In the genomic region with DNA sequence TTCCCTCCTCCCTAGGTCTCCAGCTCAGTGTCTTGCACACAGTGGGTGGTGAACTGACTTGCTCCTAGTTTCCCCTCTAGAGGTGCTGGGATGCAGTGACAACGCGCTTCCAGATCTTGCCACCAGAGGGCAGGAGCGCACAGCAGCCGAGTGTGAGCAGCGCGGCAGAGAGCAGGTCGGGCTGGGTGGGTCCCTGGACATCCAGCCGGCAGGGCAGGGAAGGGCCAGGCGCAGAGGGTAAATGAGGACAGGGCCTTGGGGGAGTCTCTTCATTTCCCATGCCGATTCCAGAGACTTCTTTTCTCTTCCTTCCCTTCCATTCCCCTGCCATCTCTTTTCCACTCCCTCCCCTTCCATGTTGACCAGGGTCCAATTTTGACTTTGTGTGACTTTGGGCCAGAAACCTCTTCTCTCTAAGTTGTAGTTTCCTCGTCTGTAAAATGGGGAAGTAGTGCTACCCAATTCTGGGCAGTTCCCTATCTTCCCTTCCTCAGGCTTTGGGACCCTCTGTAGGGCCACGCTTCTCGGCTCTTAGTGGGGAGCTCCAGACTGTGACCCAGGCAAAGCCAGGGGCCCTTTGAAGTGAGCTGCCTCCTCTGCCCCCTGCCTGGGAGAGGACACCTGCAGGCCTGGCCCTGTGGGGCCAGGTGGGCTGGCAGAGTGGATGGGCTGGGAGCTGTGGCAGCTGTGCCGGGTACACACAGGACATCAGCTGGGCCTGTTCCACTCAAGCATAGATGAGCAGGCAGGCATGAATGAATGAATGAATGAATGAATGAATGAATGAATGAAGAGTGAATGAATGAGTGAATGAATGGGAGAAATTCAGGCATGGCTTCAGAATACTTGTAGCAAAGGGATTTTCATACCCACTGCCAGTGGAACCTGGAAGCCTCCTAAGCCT, we compare ENCODE assay signal across 1 cellular context.
TF ChIP-seq lines count a peak whose summit lies in the region.

No MANE protein-coding gene starts in this region.

TF ChIP-seq in HepG2, 621 proteins besides CTCF, POLR2A, EP300 and RAD21 (continued from another document and continues in another):
- TF ChIP-seq, protein P1, sequence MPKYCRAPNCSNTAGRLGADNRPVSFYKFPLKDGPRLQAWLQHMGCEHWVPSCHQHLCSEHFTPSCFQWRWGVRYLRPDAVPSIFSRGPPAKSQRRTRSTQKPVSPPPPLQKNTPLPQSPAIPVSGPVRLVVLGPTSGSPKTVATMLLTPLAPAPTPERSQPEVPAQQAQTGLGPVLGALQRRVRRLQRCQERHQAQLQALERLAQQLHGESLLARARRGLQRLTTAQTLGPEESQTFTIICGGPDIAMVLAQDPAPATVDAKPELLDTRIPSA (CRISPR knock-in tag; IDR thresholded peaks at IDR 0.05; ENCODE audit: borderline replicate concordance) = no peak
- TF ChIP-seq, protein P2, sequence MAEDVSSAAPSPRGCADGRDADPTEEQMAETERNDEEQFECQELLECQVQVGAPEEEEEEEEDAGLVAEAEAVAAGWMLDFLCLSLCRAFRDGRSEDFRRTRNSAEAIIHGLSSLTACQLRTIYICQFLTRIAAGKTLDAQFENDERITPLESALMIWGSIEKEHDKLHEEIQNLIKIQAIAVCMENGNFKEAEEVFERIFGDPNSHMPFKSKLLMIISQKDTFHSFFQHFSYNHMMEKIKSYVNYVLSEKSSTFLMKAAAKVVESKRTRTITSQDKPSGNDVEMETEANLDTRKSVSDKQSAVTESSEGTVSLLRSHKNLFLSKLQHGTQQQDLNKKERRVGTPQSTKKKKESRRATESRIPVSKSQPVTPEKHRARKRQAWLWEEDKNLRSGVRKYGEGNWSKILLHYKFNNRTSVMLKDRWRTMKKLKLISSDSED (CRISPR knock-in tag; IDR thresholded peaks at IDR 0.05) = no peak
- TF ChIP-seq YY1 (IDR thresholded peaks at IDR 0.05; ENCODE audit: insufficient read depth, insufficient replicate concordance, low read depth, low read length) = peak; percentile 44
- peak; percentile 41; the same call in 1 of the 2 replicates for TF ChIP-seq HDAC1 (CRISPR knock-in tag; IDR thresholded peaks at IDR 0.05)
- TF ChIP-seq, protein P3, sequence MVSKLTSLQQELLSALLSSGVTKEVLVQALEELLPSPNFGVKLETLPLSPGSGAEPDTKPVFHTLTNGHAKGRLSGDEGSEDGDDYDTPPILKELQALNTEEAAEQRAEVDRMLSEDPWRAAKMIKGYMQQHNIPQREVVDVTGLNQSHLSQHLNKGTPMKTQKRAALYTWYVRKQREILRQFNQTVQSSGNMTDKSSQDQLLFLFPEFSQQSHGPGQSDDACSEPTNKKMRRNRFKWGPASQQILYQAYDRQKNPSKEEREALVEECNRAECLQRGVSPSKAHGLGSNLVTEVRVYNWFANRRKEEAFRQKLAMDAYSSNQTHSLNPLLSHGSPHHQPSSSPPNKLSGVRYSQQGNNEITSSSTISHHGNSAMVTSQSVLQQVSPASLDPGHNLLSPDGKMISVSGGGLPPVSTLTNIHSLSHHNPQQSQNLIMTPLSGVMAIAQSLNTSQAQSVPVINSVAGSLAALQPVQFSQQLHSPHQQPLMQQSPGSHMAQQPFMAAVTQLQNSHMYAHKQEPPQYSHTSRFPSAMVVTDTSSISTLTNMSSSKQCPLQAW (CRISPR knock-in tag; IDR thresholded peaks at IDR 0.05) = peak; percentile 87
- peak; percentile 90 for TF ChIP-seq KDM2A (CRISPR knock-in tag; IDR thresholded peaks at IDR 0.05; ENCODE audit: borderline replicate concordance, low read depth)
- no peak for TF ChIP-seq YEATS2 (CRISPR knock-in tag; IDR thresholded peaks at IDR 0.05; ENCODE audit: borderline replicate concordance)
- TF ChIP-seq ZFP90 (CRISPR knock-in tag; IDR thresholded peaks at IDR 0.05; ENCODE audit: borderline replicate concordance) = 0 out of 2 replicates have a peak, but pooled peaks have one; percentile 23
- peak; percentile 41; the same call in 1 of the 2 replicates for TF ChIP-seq ZNF776 (CRISPR knock-in tag; IDR thresholded peaks at IDR 0.05)
- peak; percentile 68; the same call in 1 of the 2 replicates for TF ChIP-seq ARID2 (CRISPR knock-in tag; IDR thresholded peaks at IDR 0.05; ENCODE audit: borderline replicate concordance)
- peak; percentile 61 for TF ChIP-seq ZNF350 (CRISPR knock-in tag; IDR thresholded peaks at IDR 0.05; ENCODE audit: borderline replicate concordance, low read depth)
- no peak for TF ChIP-seq AGO2 (optimal IDR thresholded peaks at IDR 0.05; ENCODE audit: low read depth, low read length)
- TF ChIP-seq CCDC6 (CRISPR knock-in tag; IDR thresholded peaks at IDR 0.05) = no peak
- TF ChIP-seq ZNF232 (CRISPR knock-in tag; IDR thresholded peaks at IDR 0.05; ENCODE audit: borderline replicate concordance) = no peak
- TF ChIP-seq TGIF2 (CRISPR knock-in tag; IDR thresholded peaks at IDR 0.05) = peak; percentile 66; the same call in 1 of the 2 replicates
- 0 out of 2 replicates have a peak, but pooled peaks have one; percentile 56 for TF ChIP-seq RNF2 (conservative IDR thresholded peaks at IDR 0.05; ENCODE audit: low read depth)
- TF ChIP-seq SALL1 (CRISPR knock-in tag; IDR thresholded peaks at IDR 0.05) = peak; percentile 66; the same call in 1 of the 2 replicates
- TF ChIP-seq KMT2A (CRISPR knock-in tag; IDR thresholded peaks at IDR 0.05) = peak; percentile 66; the same call in 1 of the 2 replicates
- peak; percentile 96 for TF ChIP-seq RXRB (CRISPR knock-in tag; IDR thresholded peaks at IDR 0.05; ENCODE audit: borderline replicate concordance)
- no peak for TF ChIP-seq AKAP8 (CRISPR knock-in tag; IDR thresholded peaks at IDR 0.05)
- no peak for TF ChIP-seq SMAD9 (CRISPR knock-in tag; IDR thresholded peaks at IDR 0.05)
- no peak for TF ChIP-seq FIP1L1 (IDR thresholded peaks at IDR 0.05; ENCODE audit: borderline replicate concordance, insufficient read depth, low read depth, low read length)
- peak; percentile 35; the same call in 1 of the 2 replicates for TF ChIP-seq PITX1 (CRISPR knock-in tag; IDR thresholded peaks at IDR 0.05)
- TF ChIP-seq STAG1 (CRISPR knock-in tag; IDR thresholded peaks at IDR 0.05) = peak; percentile 94
- peak; percentile 59; the same call in 1 of the 2 replicates for TF ChIP-seq ERF (CRISPR knock-in tag; IDR thresholded peaks at IDR 0.05)
- TF ChIP-seq, protein P4, sequence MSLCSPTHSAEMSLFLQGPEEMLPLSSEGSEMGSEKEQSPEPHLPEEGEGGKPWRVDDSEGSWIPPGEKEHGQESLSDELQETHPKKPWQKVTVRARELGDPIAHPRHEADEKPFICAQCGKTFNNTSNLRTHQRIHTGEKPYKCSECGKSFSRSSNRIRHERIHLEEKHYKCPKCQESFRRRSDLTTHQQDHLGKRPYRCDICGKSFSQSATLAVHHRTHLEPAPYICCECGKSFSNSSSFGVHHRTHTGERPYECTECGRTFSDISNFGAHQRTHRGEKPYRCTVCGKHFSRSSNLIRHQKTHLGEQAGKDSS (CRISPR knock-in tag; IDR thresholded peaks at IDR 0.05; ENCODE audit: borderline replicate concordance, low read depth) = peak; percentile 85; the same call in 1 of the 2 replicates
- peak; percentile 75 for TF ChIP-seq ZNF781 (CRISPR knock-in tag; IDR thresholded peaks at IDR 0.05; ENCODE audit: borderline replicate concordance, not compliant biosample characterization)
- TF ChIP-seq TBX2 (CRISPR knock-in tag; IDR thresholded peaks at IDR 0.05; ENCODE audit: borderline replicate concordance) = no peak
- TF ChIP-seq ZNF569 (CRISPR knock-in tag; IDR thresholded peaks at IDR 0.05; ENCODE audit: borderline replicate concordance) = no peak
- peak; percentile 51; the same call in 1 of the 2 replicates for TF ChIP-seq ZBTB20 (CRISPR knock-in tag; IDR thresholded peaks at IDR 0.05; ENCODE audit: borderline replicate concordance, low read depth)
- TF ChIP-seq ASH2L (IDR thresholded peaks at IDR 0.05; ENCODE audit: insufficient read length, low read depth, low read length) = peak; percentile 22
- TF ChIP-seq, protein P5, sequence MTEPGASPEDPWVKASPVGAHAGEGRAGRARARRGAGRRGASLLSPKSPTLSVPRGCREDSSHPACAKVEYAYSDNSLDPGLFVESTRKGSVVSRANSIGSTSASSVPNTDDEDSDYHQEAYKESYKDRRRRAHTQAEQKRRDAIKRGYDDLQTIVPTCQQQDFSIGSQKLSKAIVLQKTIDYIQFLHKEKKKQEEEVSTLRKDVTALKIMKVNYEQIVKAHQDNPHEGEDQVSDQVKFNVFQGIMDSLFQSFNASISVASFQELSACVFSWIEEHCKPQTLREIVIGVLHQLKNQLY (CRISPR knock-in tag; IDR thresholded peaks at IDR 0.05) = no peak
- TF ChIP-seq, protein P6, sequence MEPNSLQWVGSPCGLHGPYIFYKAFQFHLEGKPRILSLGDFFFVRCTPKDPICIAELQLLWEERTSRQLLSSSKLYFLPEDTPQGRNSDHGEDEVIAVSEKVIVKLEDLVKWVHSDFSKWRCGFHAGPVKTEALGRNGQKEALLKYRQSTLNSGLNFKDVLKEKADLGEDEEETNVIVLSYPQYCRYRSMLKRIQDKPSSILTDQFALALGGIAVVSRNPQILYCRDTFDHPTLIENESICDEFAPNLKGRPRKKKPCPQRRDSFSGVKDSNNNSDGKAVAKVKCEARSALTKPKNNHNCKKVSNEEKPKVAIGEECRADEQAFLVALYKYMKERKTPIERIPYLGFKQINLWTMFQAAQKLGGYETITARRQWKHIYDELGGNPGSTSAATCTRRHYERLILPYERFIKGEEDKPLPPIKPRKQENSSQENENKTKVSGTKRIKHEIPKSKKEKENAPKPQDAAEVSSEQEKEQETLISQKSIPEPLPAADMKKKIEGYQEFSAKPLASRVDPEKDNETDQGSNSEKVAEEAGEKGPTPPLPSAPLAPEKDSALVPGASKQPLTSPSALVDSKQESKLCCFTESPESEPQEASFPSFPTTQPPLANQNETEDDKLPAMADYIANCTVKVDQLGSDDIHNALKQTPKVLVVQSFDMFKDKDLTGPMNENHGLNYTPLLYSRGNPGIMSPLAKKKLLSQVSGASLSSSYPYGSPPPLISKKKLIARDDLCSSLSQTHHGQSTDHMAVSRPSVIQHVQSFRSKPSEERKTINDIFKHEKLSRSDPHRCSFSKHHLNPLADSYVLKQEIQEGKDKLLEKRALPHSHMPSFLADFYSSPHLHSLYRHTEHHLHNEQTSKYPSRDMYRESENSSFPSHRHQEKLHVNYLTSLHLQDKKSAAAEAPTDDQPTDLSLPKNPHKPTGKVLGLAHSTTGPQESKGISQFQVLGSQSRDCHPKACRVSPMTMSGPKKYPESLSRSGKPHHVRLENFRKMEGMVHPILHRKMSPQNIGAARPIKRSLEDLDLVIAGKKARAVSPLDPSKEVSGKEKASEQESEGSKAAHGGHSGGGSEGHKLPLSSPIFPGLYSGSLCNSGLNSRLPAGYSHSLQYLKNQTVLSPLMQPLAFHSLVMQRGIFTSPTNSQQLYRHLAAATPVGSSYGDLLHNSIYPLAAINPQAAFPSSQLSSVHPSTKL (CRISPR knock-in tag; IDR thresholded peaks at IDR 0.05) = peak; percentile 59
- no peak for TF ChIP-seq SNRNP70 (IDR thresholded peaks at IDR 0.05; ENCODE audit: low read depth, low read length)
- no peak for TF ChIP-seq ZNF558 (CRISPR knock-in tag; IDR thresholded peaks at IDR 0.05; ENCODE audit: borderline replicate concordance)
- TF ChIP-seq NFIC (IDR thresholded peaks at IDR 0.05; ENCODE audit: low read length) = no peak
- TF ChIP-seq ZNF20 (CRISPR knock-in tag; IDR thresholded peaks at IDR 0.05) = no peak
- TF ChIP-seq ZNF605 (CRISPR knock-in tag; IDR thresholded peaks at IDR 0.05) = no peak; the same call in 1 of the 2 replicates
- TF ChIP-seq ZNF329 (CRISPR knock-in tag; IDR thresholded peaks at IDR 0.05; ENCODE audit: low read depth) = no peak
- TF ChIP-seq, protein P7, sequence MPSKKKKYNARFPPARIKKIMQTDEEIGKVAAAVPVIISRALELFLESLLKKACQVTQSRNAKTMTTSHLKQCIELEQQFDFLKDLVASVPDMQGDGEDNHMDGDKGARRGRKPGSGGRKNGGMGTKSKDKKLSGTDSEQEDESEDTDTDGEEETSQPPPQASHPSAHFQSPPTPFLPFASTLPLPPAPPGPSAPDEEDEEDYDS (CRISPR knock-in tag; IDR thresholded peaks at IDR 0.05) = 0 out of 2 replicates have a peak, but pooled peaks have one; percentile 23
- peak; percentile 69; the same call in 1 of the 2 replicates for TF ChIP-seq ZNF501 (CRISPR knock-in tag; IDR thresholded peaks at IDR 0.05)
- TF ChIP-seq, protein P8, sequence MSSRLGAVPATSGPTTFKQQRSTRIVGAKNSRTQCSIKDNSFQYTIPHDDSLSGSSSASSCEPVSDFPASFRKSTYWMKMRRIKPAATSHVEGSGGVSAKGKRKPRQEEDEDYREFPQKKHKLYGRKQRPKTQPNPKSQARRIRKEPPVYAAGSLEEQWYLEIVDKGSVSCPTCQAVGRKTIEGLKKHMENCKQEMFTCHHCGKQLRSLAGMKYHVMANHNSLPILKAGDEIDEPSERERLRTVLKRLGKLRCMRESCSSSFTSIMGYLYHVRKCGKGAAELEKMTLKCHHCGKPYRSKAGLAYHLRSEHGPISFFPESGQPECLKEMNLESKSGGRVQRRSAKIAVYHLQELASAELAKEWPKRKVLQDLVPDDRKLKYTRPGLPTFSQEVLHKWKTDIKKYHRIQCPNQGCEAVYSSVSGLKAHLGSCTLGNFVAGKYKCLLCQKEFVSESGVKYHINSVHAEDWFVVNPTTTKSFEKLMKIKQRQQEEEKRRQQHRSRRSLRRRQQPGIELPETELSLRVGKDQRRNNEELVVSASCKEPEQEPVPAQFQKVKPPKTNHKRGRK (CRISPR knock-in tag; IDR thresholded peaks at IDR 0.05) = peak; percentile 75; the same call in 1 of the 2 replicates
- TF ChIP-seq, protein P9, sequence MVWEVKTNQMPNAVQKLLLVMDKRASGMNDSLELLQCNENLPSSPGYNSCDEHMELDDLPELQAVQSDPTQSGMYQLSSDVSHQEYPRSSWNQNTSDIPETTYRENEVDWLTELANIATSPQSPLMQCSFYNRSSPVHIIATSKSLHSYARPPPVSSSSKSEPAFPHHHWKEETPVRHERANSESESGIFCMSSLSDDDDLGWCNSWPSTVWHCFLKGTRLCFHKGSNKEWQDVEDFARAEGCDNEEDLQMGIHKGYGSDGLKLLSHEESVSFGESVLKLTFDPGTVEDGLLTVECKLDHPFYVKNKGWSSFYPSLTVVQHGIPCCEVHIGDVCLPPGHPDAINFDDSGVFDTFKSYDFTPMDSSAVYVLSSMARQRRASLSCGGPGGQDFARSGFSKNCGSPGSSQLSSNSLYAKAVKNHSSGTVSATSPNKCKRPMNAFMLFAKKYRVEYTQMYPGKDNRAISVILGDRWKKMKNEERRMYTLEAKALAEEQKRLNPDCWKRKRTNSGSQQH (CRISPR knock-in tag; IDR thresholded peaks at IDR 0.05; ENCODE audit: low read depth) = 0 out of 2 replicates have a peak, but pooled peaks have one; percentile 53
- TF ChIP-seq FOXO1 (CRISPR knock-in tag; IDR thresholded peaks at IDR 0.05) = peak; percentile 74
- TF ChIP-seq ZSCAN29 (CRISPR knock-in tag; conservative IDR thresholded peaks at IDR 0.05) = no peak
- TF ChIP-seq ZNF598 (CRISPR knock-in tag; IDR thresholded peaks at IDR 0.05; ENCODE audit: borderline replicate concordance) = peak; percentile 35; the same call in 1 of the 2 replicates
- peak; percentile 77; the same call in 1 of the 2 replicates for TF ChIP-seq ZNF205 (CRISPR knock-in tag; IDR thresholded peaks at IDR 0.05)
- no peak for TF ChIP-seq IKZF4 (CRISPR knock-in tag; IDR thresholded peaks at IDR 0.05; ENCODE audit: borderline replicate concordance, low read depth, not compliant biosample characterization)
- TF ChIP-seq MIXL1 (CRISPR knock-in tag; IDR thresholded peaks at IDR 0.05) = no peak
- TF ChIP-seq ZSCAN25 (CRISPR knock-in tag; IDR thresholded peaks at IDR 0.05) = peak; percentile 51; the same call in 1 of the 2 replicates
- TF ChIP-seq GATAD2A (CRISPR knock-in tag; IDR thresholded peaks at IDR 0.05) = peak; percentile 61
